ENCODE assay signal across 11 cellular contexts in the genomic region with DNA sequence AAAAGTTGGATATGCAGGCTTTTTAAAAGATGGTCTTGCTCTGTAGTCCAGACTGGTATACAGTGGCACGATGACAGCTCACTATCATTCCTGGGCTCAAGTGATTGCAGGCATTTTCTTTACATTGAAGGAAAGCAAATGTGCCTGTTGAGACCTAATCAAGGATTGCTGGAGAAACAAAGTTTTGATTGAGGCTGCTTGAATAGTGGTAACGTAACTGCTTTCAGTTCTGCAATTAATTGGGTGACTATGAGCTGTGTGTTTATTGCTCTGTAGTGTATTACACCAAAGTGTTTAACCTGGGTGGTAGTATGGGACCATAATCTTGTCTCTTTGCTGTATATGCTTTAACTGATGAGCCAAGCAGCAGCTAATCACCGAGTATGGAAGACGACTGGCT. TPM values are rescaled to one million over a fixed set of nuclear protein-coding genes. Genes with fewer than 3 reads are reported as not detected.
A peak's percentile ranks its signal among the peaks of the same experiment; 100 is the strongest.
DNase-seq lines count a peak whose midpoint lies in the region; ATAC-seq and TF ChIP-seq lines count a peak whose summit lies in the region.
"Had no signal": no experiment of that assay in that cellular context is flagged by ENCODE, and none has a peak within 500 bp of the region (broad histone marks: within the 10 kb centered on the region; RNA-seq: fewer than 3 reads in every experiment).

No MANE protein-coding gene starts in this region.

- H3K9me3 ChIP-seq in uterus, result no peaks in the 10 kb centered on the region
- H3K9me3 ChIP-seq in WERI-Rb-1 (ENCODE audit: severe bottlenecking), result peaks cover 7% of the 10 kb centered on the region
- H3K9me3 ChIP-seq: prostate gland had no signal

- POLR2A ChIA-PET in T-cell (lab: Charles Lee), result interaction anchor here in 1 of 2 donors (0.6 to 0.8 kb wide), 3 partner anchors 29 to 55 kb away, joined by 3 to 5 read pairs (median 4); no protein-coding TSS in a partner anchor

- no peaks in the 10 kb centered on the region for H3K27me3 Mint-ChIP-seq in activated T-cell treated with anti-CD3 and anti-CD28 coated beads, Interleukin-2, amount 50 U/mL, for 4 hours (ENCODE audit: low read depth)
- H3K27me3 Mint-ChIP-seq in T-cell (no peaks in the 10 kb centered on the region), glutamatergic neuron (ENCODE audit: unreplicated experiment) (peaks cover 15% of the 10 kb centered on the region)
- no peaks in the 10 kb centered on the region for H3K27me3 Mint-ChIP-seq in stimulated activated naive CD8-positive, alpha-beta T cell treated with anti-CD3 and anti-CD28 coated beads, Interleukin-15, amount 100 ng/mL, for 72 hours

- H3K27ac Mint-ChIP-seq in T-cell, result peak overlapping the region; percentile 46 to 48
- no peak overlapping the region for H3K27ac Mint-ChIP-seq in glutamatergic neuron (ENCODE audit: unreplicated experiment)
- no peak overlapping the region for H3K27ac Mint-ChIP-seq in stimulated activated naive CD8-positive, alpha-beta T cell treated with anti-CD3 and anti-CD28 coated beads, Interleukin-15, amount 100 ng/mL, for 72 hours

- H3K9me3 Mint-ChIP-seq in activated T-cell treated with anti-CD3 and anti-CD28 coated beads, Interleukin-2, amount 50 U/mL, for 4 hours, result no peaks in the 10 kb centered on the region
- peaks cover 0 to 1% (median 0%) of the 10 kb centered on the region in 3 donors for H3K9me3 Mint-ChIP-seq in T-cell
- H3K9me3 Mint-ChIP-seq in glutamatergic neuron (ENCODE audit: unreplicated experiment), result peaks cover 7% of the 10 kb centered on the region
- H3K9me3 Mint-ChIP-seq in stimulated activated naive CD8-positive, alpha-beta T cell treated with anti-CD3 and anti-CD28 coated beads, Interleukin-15, amount 100 ng/mL, for 72 hours, result no peaks in the 10 kb centered on the region

- no peak overlapping the region for H3K27ac ChIP-seq in uterus
- no peak overlapping the region for H3K27ac ChIP-seq in WERI-Rb-1

- H3K36me3 ChIP-seq in uterus (no peaks in the 10 kb centered on the region), WERI-Rb-1 (no peaks in the 10 kb centered on the region)
- H3K36me3 ChIP-seq: prostate gland had no signal

- H3K4me1 Mint-ChIP-seq in activated T-cell treated with anti-CD3 and anti-CD28 coated beads, Interleukin-2, amount 50 U/mL, for 4 hours (ENCODE audit: low read depth), result peaks cover 43% of the 10 kb centered on the region
- peaks cover 45 to 55% (median 54%) of the 10 kb centered on the region in 3 donors for H3K4me1 Mint-ChIP-seq in T-cell
- H3K4me1 Mint-ChIP-seq in glutamatergic neuron (ENCODE audit: low read depth, unreplicated experiment), result peaks cover 14% of the 10 kb centered on the region
- peaks cover 47% of the 10 kb centered on the region for H3K4me1 Mint-ChIP-seq in stimulated activated naive CD8-positive, alpha-beta T cell treated with anti-CD3 and anti-CD28 coated beads, Interleukin-15, amount 100 ng/mL, for 72 hours

- no peak for DNase-seq in activated T-cell treated with anti-CD3 and anti-CD28 coated beads, Interleukin-2, amount 50 U/mL, for 4 hours
- no peak for DNase-seq in activated T-cell treated with anti-CD3 and anti-CD28 coated beads for 4 hours
- DNase-seq in T-cell, result no peak
- DNase-seq in glutamatergic neuron, result no peak
- DNase-seq in stimulated activated naive CD8-positive, alpha-beta T cell treated with anti-CD3 and anti-CD28 coated beads, Interleukin-15, amount 100 ng/mL, for 72 hours, result no peak
- DNase-seq in uterus, result no peak
- DNase-seq in hepatic stellate cell (ENCODE audit: low spot score), result no peak
- no peak for DNase-seq in WERI-Rb-1
- DNase-seq: NCI-H446 treated with DMSO at 0.1 percent for 48 hours had no signal

- H3K36me3 Mint-ChIP-seq in activated T-cell treated with anti-CD3 and anti-CD28 coated beads, Interleukin-2, amount 50 U/mL, for 4 hours (ENCODE audit: insufficient read depth), result peaks cover 24% of the 10 kb centered on the region
- H3K36me3 Mint-ChIP-seq in T-cell (peaks cover 27% of the 10 kb centered on the region), glutamatergic neuron (ENCODE audit: unreplicated experiment) (peaks cover 3% of the 10 kb centered on the region)

- H3K4me3 ChIP-seq in uterus, result no peak overlapping the region
- no peak overlapping the region for H3K4me3 ChIP-seq in WERI-Rb-1 (ENCODE audit: low read depth, low read length)

- H3K27me3 ChIP-seq in uterus (no peaks in the 10 kb centered on the region), WERI-Rb-1 (ENCODE audit: insufficient read depth, low read depth, severe bottlenecking) (no peaks in the 10 kb centered on the region)

- no peak for TF ChIP-seq CTCF in glutamatergic neuron (IDR thresholded peaks at IDR 0.05; ENCODE audit: partially characterized antibody, unreplicated experiment)
- TF ChIP-seq CTCF in uterus (IDR thresholded peaks at IDR 0.05), result no peak
- TF ChIP-seq CTCF in WERI-Rb-1 (IDR thresholded peaks at IDR 0.05; ENCODE audit: low read depth, low read length), result no peak

- H3K4me3 Mint-ChIP-seq in activated T-cell treated with anti-CD3 and anti-CD28 coated beads, Interleukin-2, amount 50 U/mL, for 4 hours, result peak overlapping the region; percentile 90
- H3K4me3 Mint-ChIP-seq in T-cell (peak overlapping the region; percentile 21 to 91 (median 42)), glutamatergic neuron (ENCODE audit: unreplicated experiment) (peak overlapping the region; percentile 30)
- H3K4me3 Mint-ChIP-seq in stimulated activated naive CD8-positive, alpha-beta T cell treated with anti-CD3 and anti-CD28 coated beads, Interleukin-15, amount 100 ng/mL, for 72 hours, result peak overlapping the region; percentile 93 to 94

- H3K4me1 ChIP-seq in uterus, result peaks cover 0 to 6% of the 10 kb centered on the region in 2 donors

- no peak for TF ChIP-seq POLR2A in uterus (IDR thresholded peaks at IDR 0.05)

- CTCF ChIA-PET in T-cell (lab: Charles Lee), result interaction anchor here (0.6 to 1.1 kb wide), 3 partner anchors 32 to 98 kb away, joined by 3 to 5 read pairs (median 3); a partner anchor contains a TSS

- intact Hi-C loops in uterus (cut with DNase I; ENCODE audit: low total_unique reads), result no loop called here

- ATAC-seq in activated T-cell treated with anti-CD3 and anti-CD28 coated beads, Interleukin-2, amount 50 U/mL, for 4 hours, result no peak
- no peak for ATAC-seq in T-cell (replicated peaks in 1 of 4)
- no peak for ATAC-seq in stimulated activated naive CD8-positive, alpha-beta T cell treated with anti-CD3 and anti-CD28 coated beads, Interleukin-15, amount 100 ng/mL, for 72 hours

RNA-seq across cellular contexts. Expression of a gene that starts 2.3 kb away (rescaled TPM):
- total RNA-seq in activated T-cell treated with anti-CD3 and anti-CD28 coated beads, Interleukin-2, amount 50 U/mL, for 4 hours, result 1,000 to 10,000 TPM; 1,915 to 2,057 (median 1,991) TPM
- total RNA-seq in T-cell, result 100 to 1,000 TPM; 669 to 892 (median 718) TPM
- 1,286 TPM for total RNA-seq in glutamatergic neuron (ENCODE audit: unreplicated experiment)
- 1,000 to 10,000 TPM in 1 of 4 donors, 100 to 1,000 TPM in 3; 535 to 1,039 (median 667) TPM for total RNA-seq in uterus

RNA-seq across cellular contexts. Expression of a gene that starts 29.9 kb away (rescaled TPM):
- total RNA-seq in activated T-cell treated with anti-CD3 and anti-CD28 coated beads, Interleukin-2, amount 50 U/mL, for 4 hours, result 100 to 1,000 TPM in 2 of 3 donors, 10 to 100 TPM in 1; 78.4 to 122 (median 103) TPM
- total RNA-seq in T-cell, result 10 to 100 TPM; 12.7 to 20.0 (median 17.8) TPM
- 178 TPM for total RNA-seq in glutamatergic neuron (ENCODE audit: unreplicated experiment)
- 10 to 100 TPM; 35.5 to 74.4 (median 53.5) TPM for total RNA-seq in uterus

RNA-seq across cellular contexts. Expression of a gene that starts 32.2 kb away (rescaled TPM):
- 10 to 100 TPM; 24.7 to 34.0 (median 31.0) TPM for total RNA-seq in activated T-cell treated with anti-CD3 and anti-CD28 coated beads, Interleukin-2, amount 50 U/mL, for 4 hours
- 100 to 1,000 TPM in 4 of 5 donors, 10 to 100 TPM in 1; 91.3 to 127 (median 122) TPM for total RNA-seq in T-cell
- total RNA-seq in glutamatergic neuron (ENCODE audit: unreplicated experiment), result 27.0 TPM
- total RNA-seq in uterus, result 10 to 100 TPM in 2 of 4 donors, 1 to 10 TPM in 2; 6.2 to 26.2 (median 12.9) TPM
- total RNA-seq: HT-29 had no signal

Comparison
In these comparisons a context has a peak if more than half of its experiments do, and no peak if none do; other contexts are left out.
1. H3K4me3 Mint-ChIP-seq: peak in every context shown above with its lines; median percentile 94 in stimulated activated naive CD8-positive, alpha-beta T cell treated with anti-CD3 and anti-CD28 coated beads, Interleukin-15, amount 100 ng/mL, for 72 hours; 90 in activated T-cell treated with anti-CD3 and anti-CD28 coated beads, Interleukin-2, amount 50 U/mL, for 4 hours; 42 in T-cell; 30 in glutamatergic neuron.
2. H3K27ac Mint-ChIP-seq: peak in T-cell (2 of 2); none in glutamatergic neuron (single experiment) and stimulated activated naive CD8-positive, alpha-beta T cell treated with anti-CD3 and anti-CD28 coated beads, Interleukin-15, amount 100 ng/mL, for 72 hours (0 of 2).